9 cellular contexts compared by ENCODE assay signal in the genomic region with DNA sequence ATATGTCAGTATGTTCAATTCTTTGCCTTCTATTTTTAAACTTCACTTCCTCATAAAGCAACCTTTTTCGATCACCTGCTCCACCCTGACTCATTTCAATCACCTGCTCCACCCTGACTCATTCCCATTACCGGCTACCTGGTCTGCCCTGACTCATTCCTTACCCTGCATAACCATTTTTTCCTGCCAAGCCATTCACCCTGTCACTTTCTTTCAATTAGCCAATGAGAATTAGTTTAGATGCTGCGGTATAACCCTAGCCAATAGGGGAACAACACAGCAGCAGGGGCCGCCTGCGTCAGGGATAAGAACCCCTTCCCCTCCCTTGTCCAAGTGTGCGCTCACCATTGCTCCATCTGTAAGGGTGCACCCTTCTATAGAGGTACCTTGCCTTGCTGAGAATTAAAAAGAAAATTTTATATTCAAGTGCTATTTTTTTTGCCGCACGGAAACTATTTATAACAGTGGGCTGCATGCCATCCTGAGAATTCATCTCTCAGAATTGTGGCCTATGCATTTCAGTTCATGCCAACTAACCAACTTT. TPM values are rescaled to one million over a fixed set of nuclear protein-coding genes. Genes with fewer than 3 reads are reported as not detected.
A peak's percentile ranks its signal among the peaks of the same experiment; 100 is the strongest.
DNase-seq lines count a peak whose midpoint lies in the region; ATAC-seq and TF ChIP-seq lines count a peak whose summit lies in the region.
"Not testable (repeated sequence)": the region's sequence is repeated elsewhere in the genome, so short reads cannot be mapped to it uniquely, and the experiment has no call there.
"Had no signal": no experiment of that assay in that cellular context is flagged by ENCODE, and none has a peak within 500 bp of the region (broad histone marks: within the 10 kb centered on the region; RNA-seq: fewer than 3 reads in every experiment).

No MANE protein-coding gene starts in this region.

- TF ChIP-seq CTCF in RWPE2 (IDR thresholded peaks at IDR 0.05; ENCODE audit: poor library complexity, severe bottlenecking); hepatocyte (IDR thresholded peaks at IDR 0.05; ENCODE audit: poor library complexity): not testable (repeated sequence)

- H3K9me2 ChIP-seq in hepatocyte (replicated peaks; ENCODE audit: insufficient read depth): not testable (repeated sequence)

- DNase-seq in COLO668 (lab: John Stamatoyannopoulos, UW; ENCODE audit: unreplicated experiment): peak; percentile 34
- DNase-seq in HT-29 (ENCODE audit: low spot score): peak; percentile 84
- DNase-seq in RWPE2 (ENCODE audit: low spot score): not testable (repeated sequence)
- peak in 1 of 2 donors; percentile 3 for DNase-seq in activated naive CD4-positive, alpha-beta T cell treated with anti-CD3 and anti-CD28 coated beads, Interleukin-2, amount 50 U/mL, for 72 hours (ENCODE audit: low spot score in 2 of 2)
- peak; percentile 25 for DNase-seq in hepatocyte (ENCODE audit: low spot score)
- peak; percentile 83 for DNase-seq in mucosa of gallbladder (ENCODE audit: low spot score)

- not testable (repeated sequence) for H3K4me1 Mint-ChIP-seq in stimulated activated naive CD8-positive, alpha-beta T cell treated with anti-CD3 and anti-CD28 coated beads, Interleukin-15, Interleukin-2, amounts not matched to agents 100 ng/mL and 50 ng/mL, for 24 hours (ENCODE audit: low read depth)

- not testable (repeated sequence) for H3K36me3 Mint-ChIP-seq in activated naive CD4-positive, alpha-beta T cell treated with anti-CD3 and anti-CD28 coated beads, Interleukin-2, amount 50 U/mL, for 72 hours; stimulated activated naive CD8-positive, alpha-beta T cell treated with anti-CD3 and anti-CD28 coated beads, Interleukin-15, Interleukin-2, amounts not matched to agents 100 ng/mL and 50 ng/mL, for 24 hours (ENCODE audit: low read depth)

- not testable (repeated sequence) for H4K20me1 ChIP-seq in hepatocyte (ENCODE audit: insufficient read depth, poor library complexity, severe bottlenecking)

- not testable (repeated sequence) for H3K27ac ChIP-seq in RWPE2 (ENCODE audit: poor library complexity, severe bottlenecking)
- peak overlapping the region; percentile 50 for H3K27ac ChIP-seq in hepatocyte

- WGBS in hepatocyte (ENCODE audit: low lambda C conversion rate, missing lambda C conversion rate): 85% methylated on average over 8 of the region's 8 CpGs

- not testable (repeated sequence) for H3K9me3 ChIP-seq in RWPE2 (ENCODE audit: severe bottlenecking); hepatocyte (ENCODE audit: low read depth)

- not testable (repeated sequence) for H3K27me3 Mint-ChIP-seq in stimulated activated naive CD8-positive, alpha-beta T cell treated with anti-CD3 and anti-CD28 coated beads, Interleukin-15, Interleukin-2, amounts not matched to agents 100 ng/mL and 50 ng/mL, for 24 hours

- not testable (repeated sequence) for H3K4me1 ChIP-seq in RWPE2 (ENCODE audit: insufficient read depth, poor library complexity, severe bottlenecking); hepatocyte (ENCODE audit: insufficient read depth)

- not testable (repeated sequence) for H3K27ac Mint-ChIP-seq in activated naive CD4-positive, alpha-beta T cell treated with anti-CD3 and anti-CD28 coated beads, Interleukin-2, amount 50 U/mL, for 72 hours
- peak overlapping the region; percentile 56 for H3K27ac Mint-ChIP-seq in stimulated activated naive CD8-positive, alpha-beta T cell treated with anti-CD3 and anti-CD28 coated beads, Interleukin-15, Interleukin-2, amounts not matched to agents 100 ng/mL and 50 ng/mL, for 24 hours

- H2AFZ ChIP-seq in hepatocyte: not testable (repeated sequence)

- ATAC-seq in GM21360 (IDR thresholded peaks at IDR 0.05; ENCODE audit: unreplicated experiment): peak; percentile 74
- ATAC-seq in RWPE2 (ENCODE audit: low read depth): peak; percentile 89
- ATAC-seq in activated naive CD4-positive, alpha-beta T cell treated with anti-CD3 and anti-CD28 coated beads, Interleukin-2, amount 50 U/mL, for 72 hours: peak; percentile 45 to 95

- H3K9me3 Mint-ChIP-seq in activated naive CD4-positive, alpha-beta T cell treated with anti-CD3 and anti-CD28 coated beads, Interleukin-2, amount 50 U/mL, for 72 hours; stimulated activated naive CD8-positive, alpha-beta T cell treated with anti-CD3 and anti-CD28 coated beads, Interleukin-15, Interleukin-2, amounts not matched to agents 100 ng/mL and 50 ng/mL, for 24 hours: not testable (repeated sequence)

- not testable (repeated sequence) for H3K79me2 ChIP-seq in hepatocyte

- not testable (repeated sequence) for H3K4me3 Mint-ChIP-seq in stimulated activated naive CD8-positive, alpha-beta T cell treated with anti-CD3 and anti-CD28 coated beads, Interleukin-15, Interleukin-2, amounts not matched to agents 100 ng/mL and 50 ng/mL, for 24 hours

- H3K36me3 ChIP-seq in RWPE2 (ENCODE audit: low read depth); hepatocyte (replicated peaks; ENCODE audit: insufficient read depth, low read depth): not testable (repeated sequence)

- H3K4me2 ChIP-seq in hepatocyte: not testable (repeated sequence)

- not testable (repeated sequence) for H3K27me3 ChIP-seq in RWPE2 (ENCODE audit: insufficient read depth, poor library complexity, severe bottlenecking); hepatocyte

- H3K4me3 ChIP-seq in RWPE2 (ENCODE audit: severe bottlenecking); hepatocyte: not testable (repeated sequence)

RNA-seq across cellular contexts. Expression of a gene that starts 31.6 kb away (rescaled TPM):
- 12.4 and 18.9 TPM in 2 replicates for total RNA-seq in HT-29 (2014; rRNA removed; shearing (Covaris generic))
- total RNA-seq in activated naive CD4-positive, alpha-beta T cell treated with anti-CD3 and anti-CD28 coated beads, Interleukin-2, amount 50 U/mL, for 72 hours: under 1 TPM in 1 of 2 donors, not detected in 1; 0.18 TPM
- 19.6 and 21.8 TPM in 2 replicates for total RNA-seq in hepatocyte
- polyA plus RNA-seq in hepatocyte: 9.2 TPM in 2 replicates
- total RNA-seq in mucosa of gallbladder: 73.4 TPM
- total RNA-seq: activated CD4-positive, alpha-beta T cell treated with anti-CD3 and anti-CD28 coated beads, Interleukin-2, amount 10 ng/mL, durations not matched to agents 7 days and 5 days had no signal

Comparison
In these comparisons a context has a peak if more than half of its experiments do, and no peak if none do; other contexts are left out.
1. RNA of a gene that starts 31.6 kb away (total RNA-seq): 73.4 TPM in mucosa of gallbladder (single experiment), 19.6 to 21.8 TPM in hepatocyte and 12.4 to 18.9 TPM in HT-29; 0.18 TPM in activated naive CD4-positive, alpha-beta T cell treated with anti-CD3 and anti-CD28 coated beads, Interleukin-2, amount 50 U/mL, for 72 hours; every median in the first group is over 10 times any median in the second.
2. Peak in every context shown above with its lines, with median percentiles within 50 percentile points of each other: ATAC-seq.